ENCODE assay signal across 1 cellular context in the genomic region with DNA sequence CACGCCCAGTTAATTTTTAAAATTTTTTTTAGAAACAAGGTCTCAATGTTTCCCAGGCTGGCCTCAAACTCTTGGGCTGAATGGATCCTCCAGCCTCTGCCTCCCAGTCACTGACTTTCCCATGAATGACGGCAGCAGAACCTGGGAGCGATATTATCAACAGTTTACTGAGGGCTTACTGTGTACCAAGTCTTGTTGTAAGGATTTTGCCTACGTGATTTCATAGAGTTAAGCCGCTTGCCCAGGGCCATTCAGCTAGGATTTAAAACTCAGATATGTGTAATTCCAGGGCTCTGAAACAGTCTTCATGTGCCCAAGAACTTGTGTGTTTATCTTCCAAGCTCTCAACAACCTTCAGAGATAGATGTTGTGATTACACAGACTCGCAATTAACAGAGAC.
A peak's percentile ranks its signal among the peaks of the same experiment; 100 is the strongest.
TF ChIP-seq lines count a peak whose summit lies in the region.

No MANE protein-coding gene starts in this region.

TF ChIP-seq in K562, 482 proteins besides CTCF, POLR2A, EP300 and RAD21:
- TF ChIP-seq, protein P1, sequence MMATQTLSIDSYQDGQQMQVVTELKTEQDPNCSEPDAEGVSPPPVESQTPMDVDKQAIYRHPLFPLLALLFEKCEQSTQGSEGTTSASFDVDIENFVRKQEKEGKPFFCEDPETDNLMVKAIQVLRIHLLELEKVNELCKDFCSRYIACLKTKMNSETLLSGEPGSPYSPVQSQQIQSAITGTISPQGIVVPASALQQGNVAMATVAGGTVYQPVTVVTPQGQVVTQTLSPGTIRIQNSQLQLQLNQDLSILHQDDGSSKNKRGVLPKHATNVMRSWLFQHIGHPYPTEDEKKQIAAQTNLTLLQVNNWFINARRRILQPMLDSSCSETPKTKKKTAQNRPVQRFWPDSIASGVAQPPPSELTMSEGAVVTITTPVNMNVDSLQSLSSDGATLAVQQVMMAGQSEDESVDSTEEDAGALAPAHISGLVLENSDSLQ (IDR thresholded peaks at IDR 0.05): peak; percentile 23; the same call in 1 of the 2 replicates
- TF ChIP-seq RNF2 (IDR thresholded peaks at IDR 0.05) (no peak), JUND (IDR thresholded peaks at IDR 0.05; ENCODE audit: borderline replicate concordance, low read depth, low read length) (0 out of 2 replicates have a peak, but pooled peaks have one; percentile 8), JUND (tag; IDR thresholded peaks at IDR 0.05; ENCODE audit: borderline replicate concordance, low read depth, low read length) (no peak), RCOR1 (IDR thresholded peaks at IDR 0.05; ENCODE audit: borderline replicate concordance in 1 of 2, low read depth in 2 of 2, low read length in 2 of 2) (0 out of 4 replicates have a peak, but pooled peaks of 1 of the 2 experiments have one; percentile 24)
